ENCODE assay signal across 1 cellular context in genomic region chr3:13149331-13150203, GRCh38.
TF ChIP-seq lines count a peak whose summit lies in the region.

No MANE protein-coding gene starts in this region.

TF ChIP-seq in GM12878, 131 proteins besides CTCF, POLR2A, EP300 and RAD21 (continued from another document):
- TF ChIP-seq ZBTB11 (CRISPR knock-in tag; IDR thresholded peaks at IDR 0.05) (no peak), DPF2 (IDR thresholded peaks at IDR 0.05) (no peak), EGR1 (IDR thresholded peaks at IDR 0.05; ENCODE audit: borderline replicate concordance in 1 of 2, low read depth in 2 of 2, low read length in 2 of 2) (no peak), PBX3 (IDR thresholded peaks at IDR 0.05; ENCODE audit: insufficient replicate concordance, low read depth, low read length) (no peak), ZNF24 (IDR thresholded peaks at IDR 0.05) (no peak)
